In genomic region chr6:121614115-121614514, GRCh38 we compare ENCODE assay signal across 21 cellular contexts.
"Had no signal": no experiment of that assay in that cellular context is flagged by ENCODE, and none has a peak within 500 bp of the region (broad histone marks: within the 10 kb centered on the region; RNA-seq: fewer than 3 reads in every experiment).

No MANE protein-coding gene starts in this region.

- H3K27me3 ChIP-seq: left lung, suprapubic skin, upper lobe of left lung had no signal

- H3K4me3 ChIP-seq: left lung, SK-N-MC, skin epidermis, suprapubic skin, upper lobe of left lung had no signal

- H3K27ac ChIP-seq: epithelial cell of prostate, left lung, SK-N-MC, suprapubic skin, upper lobe of left lung had no signal

- DNase-seq: activated CD4-positive, alpha-beta T cell treated with anti-CD3 and anti-CD28 coated beads, Interleukin-2, amount 50 U/mL, for 4 hours; activated naive CD4-positive, alpha-beta T cell treated with anti-CD3 and anti-CD28 coated beads for 36 hours; activated naive CD8-positive, alpha-beta T cell treated with anti-CD3 and anti-CD28 coated beads, Interleukin-2, amount 50 U/mL, for 24 hours; activated T-cell treated with anti-CD3 and anti-CD28 coated beads for 4 hours; central memory CD4-positive, alpha-beta T cell; cortex of kidney; effector CD8-positive, alpha-beta T cell; hippocampal formation; kidney; left lung; mammary epithelial cell; naive B cell; posterior cingulate gyrus; stimulated activated CD4-positive, alpha-beta T cell treated with anti-CD3 and anti-CD28 coated beads, Interleukin-15, amount 100 ng/mL, for 24 hours; stimulated activated CD4-positive, alpha-beta T cell treated with anti-CD3 and anti-CD28 coated beads, Interleukin-4, amount 100 ng/mL, for 24 hours; stimulated activated naive CD4-positive, alpha-beta T cell treated with Interleukin-2 at 50 U/mL for 16 hours; upper lobe of left lung had no signal

- H3K4me1 ChIP-seq: left lung, suprapubic skin, upper lobe of left lung had no signal

- H3K9me3 ChIP-seq: left lung, suprapubic skin, upper lobe of left lung had no signal

- H3K36me3 ChIP-seq: left lung, suprapubic skin, upper lobe of left lung had no signal
